In genomic region chr6:43476744-43477143, GRCh38 we compare ENCODE assay signal across 8 cellular contexts. TPM values are rescaled to one million over a fixed set of nuclear protein-coding genes. Genes with fewer than 3 reads are reported as not detected.
DNase-seq lines count a peak whose midpoint lies in the region; ATAC-seq, FAIRE-seq and TF ChIP-seq lines count a peak whose summit lies in the region.

No MANE protein-coding gene starts in this region.

- H2AFZ ChIP-seq in mammary epithelial cell (ENCODE audit: low read depth, low read length): peak overlapping the region; percentile 87

- H3K27me3 Mint-ChIP-seq in natural killer cell treated with Interleukin-12 subunit alpha and Interleukin-12 subunit beta and Interleukin-15 and Interleukin-18, amount 100 ng/mL, for 72 hours: no peaks in the 10 kb centered on the region

- H3K4me2 ChIP-seq in mammary epithelial cell (ENCODE audit: insufficient read depth, low read depth, low read length): peak overlapping the region; percentile 69

- no peak overlapping the region for H3K9ac ChIP-seq in mammary epithelial cell (ENCODE audit: insufficient read depth, low read length)

- POLR2A ChIA-PET in BJ (lab: Charles Lee): interaction anchor here (0.6 to 0.7 kb wide), 2 partner anchors 30 to 468 kb away, joined by 3 to 13 read pairs; no protein-coding TSS in a partner anchor

- no peaks in the 10 kb centered on the region for H3K9me3 Mint-ChIP-seq in natural killer cell treated with Interleukin-12 subunit alpha and Interleukin-12 subunit beta and Interleukin-15 and Interleukin-18, amount 100 ng/mL, for 72 hours

- intact Hi-C loops in mammary epithelial cell (cut with micrococcal nuclease): no loop called here

- H3K4me1 ChIP-seq in mammary epithelial cell (ENCODE audit: insufficient read depth, low read length): peaks cover 39% of the 10 kb centered on the region

- FAIRE-seq in frontal cortex (lab: Jason Lieb, UNC) (no peak), HTR-8/SVneo (lab: Jason Lieb, UNC) (no peak)

- DNase-seq in BJ (ENCODE audit: low read depth): no peak
- no peak for DNase-seq in Jurkat, Clone E6-1 (ENCODE audit: low read depth, low spot score)
- DNase-seq in mammary epithelial cell: no peak
- no peak for DNase-seq in natural killer cell treated with Interleukin-12 subunit alpha and Interleukin-12 subunit beta and Interleukin-15 and Interleukin-18, amount 100 ng/mL, for 72 hours (ENCODE audit: low spot score)
- DNase-seq in frontal cortex (ENCODE audit: low spot score in 2 of 2): no peak
- DNase-seq in A172 (ENCODE audit: low spot score): no peak
- DNase-seq in HTR-8/SVneo (ENCODE audit: insufficient read length, low spot score): no peak

- dilution Hi-C loops in mammary epithelial cell (cut with HindIII; ENCODE audit: low sequenced_read_pairs): no loop called here

- H3K4me1 Mint-ChIP-seq in natural killer cell treated with Interleukin-12 subunit alpha and Interleukin-12 subunit beta and Interleukin-15 and Interleukin-18, amount 100 ng/mL, for 72 hours (ENCODE audit: low read depth in 2 of 2): peaks cover 37% of the 10 kb centered on the region in 2 donors

- H3K27ac ChIP-seq in mammary epithelial cell (ENCODE audit: insufficient read depth, low read depth, low read length): peak overlapping the region; percentile 39

- 42% methylated on average over 2 of the region's 2 CpGs for WGBS in mammary epithelial cell (ENCODE audit: low coverage, missing lambda C conversion rate)

- no peak for ATAC-seq in natural killer cell treated with Interleukin-12 subunit alpha and Interleukin-12 subunit beta and Interleukin-15 and Interleukin-18, amount 100 ng/mL, for 72 hours
- ATAC-seq in GM21786 (IDR thresholded peaks at IDR 0.05; ENCODE audit: unreplicated experiment): no peak

- no peaks in the 10 kb centered on the region for H3K27me3 ChIP-seq in BJ (ENCODE audit: control insufficient read depth, insufficient read depth, low read length)
- no peaks in the 10 kb centered on the region for H3K27me3 ChIP-seq in mammary epithelial cell (ENCODE audit: insufficient read depth, low read length)

- H4K20me1 ChIP-seq in mammary epithelial cell (ENCODE audit: insufficient read depth, low read length): no peaks in the 10 kb centered on the region

- no peak for TF ChIP-seq CTCF in BJ (IDR thresholded peaks at IDR 0.05; ENCODE audit: insufficient read depth, low read depth, low read length)
- no peak for TF ChIP-seq CTCF in mammary epithelial cell (conservative IDR thresholded peaks at IDR 0.05 in 1 of 2, IDR thresholded peaks at IDR 0.05 in 1 of 2; ENCODE audit: extremely low read depth in 1 of 2, insufficient read depth in 1 of 2, low read depth in 1 of 2, low read length in 2 of 2)

- CTCF ChIA-PET in BJ (lab: Yijun Ruan, JAX): interaction anchor here (0.6 to 2.0 kb wide), 5 partner anchors 17 to 298 kb away, joined by 3 to 5 read pairs (median 4); partner anchors contain the start of gene ZNF318
- CTCF ChIA-PET in mammary epithelial cell (lab: Charles Lee; ENCODE audit: low non-redundant PET): interaction anchor here (0.6 kb wide), 1 partner anchor 56 kb away, joined by 3 read pairs; no protein-coding TSS in a partner anchor

- no TSS peak for BruUV-seq in mammary epithelial cell (replicated peaks; lab: Mats Ljungman, UMichigan)

- peak overlapping the region; percentile 87 to 96 for H3K27ac Mint-ChIP-seq in natural killer cell treated with Interleukin-12 subunit alpha and Interleukin-12 subunit beta and Interleukin-15 and Interleukin-18, amount 100 ng/mL, for 72 hours

- no peaks in the 10 kb centered on the region for H3K36me3 Mint-ChIP-seq in natural killer cell treated with Interleukin-12 subunit alpha and Interleukin-12 subunit beta and Interleukin-15 and Interleukin-18, amount 100 ng/mL, for 72 hours

- no peaks in the 10 kb centered on the region for H3K9me3 ChIP-seq in mammary epithelial cell (replicated peaks; ENCODE audit: insufficient read depth, low read length)

- H3K4me3 ChIP-seq in BJ (ENCODE audit: low read depth, low read length) (peak overlapping the region; percentile 66; the same call in 1 of the 2 replicates), mammary epithelial cell (replicated peaks in 1 of 3; ENCODE audit: insufficient read depth in 1 of 3, low read depth in 2 of 3, low read length in 3 of 3) (peak overlapping the region in 1 of 3 experiments; percentile 28)
- H3K4me3 ChIP-seq in Jurkat, Clone E6-1 (ENCODE audit: low read length): peak overlapping the region; percentile 80

- H3K36me3 ChIP-seq in BJ (ENCODE audit: control insufficient read depth, insufficient read depth, low read length): no peaks in the 10 kb centered on the region; the same call in 1 of the 2 replicates
- no peaks in the 10 kb centered on the region for H3K36me3 ChIP-seq in mammary epithelial cell (ENCODE audit: insufficient read depth, low read length)

- in situ Hi-C loops in mammary epithelial cell (cut with MboI; ENCODE audit: low sequenced_read_pairs in 2 of 2): no loop called here

- H3K79me2 ChIP-seq in mammary epithelial cell (ENCODE audit: insufficient read depth, low read length): peaks cover 35% of the 10 kb centered on the region

- peak overlapping the region; percentile 98 for H3K4me3 Mint-ChIP-seq in natural killer cell treated with Interleukin-12 subunit alpha and Interleukin-12 subunit beta and Interleukin-15 and Interleukin-18, amount 100 ng/mL, for 72 hours

RNA-seq across cellular contexts. Expression of gene TJAP1, which starts 0.6 kb away (rescaled TPM):
- 17.5 and 29.0 TPM in 2 replicates for polyA plus RNA-seq in BJ (2011; rRNA removed)
- 10.3 and 10.4 TPM in 2 replicates for polyA minus RNA-seq in BJ (2011; rRNA and poly(A)+ RNA removed)
- 23.2 TPM for polyA plus RNA-seq in Jurkat, Clone E6-1 (2012; ENCODE audit: insufficient read depth, insufficient read length)
- total RNA-seq in mammary epithelial cell: 10 to 100 TPM; 26.8 to 80.5 TPM
- polyA plus RNA-seq in mammary epithelial cell: 34.1 TPM
- polyA minus RNA-seq in mammary epithelial cell: 37.0 TPM
- 10 to 100 TPM; 44.6 to 80.4 TPM for total RNA-seq in natural killer cell treated with Interleukin-12 subunit alpha and Interleukin-12 subunit beta and Interleukin-15 and Interleukin-18, amount 100 ng/mL, for 72 hours
- total RNA-seq in frontal cortex: 2.9 TPM
- 10.9 and 14.3 TPM in 2 replicates for total RNA-seq in A172 (2014; rRNA removed; shearing (Covaris generic))

RNA-seq across cellular contexts. Expression of gene DLK2, which starts 21.4 kb away (rescaled TPM):
- 2.1 and 4.8 TPM in 2 replicates for polyA plus RNA-seq in BJ (2011; rRNA removed)
- polyA minus RNA-seq in BJ (2011; rRNA and poly(A)+ RNA removed): 1.5 and 1.9 TPM in 2 replicates
- polyA plus RNA-seq in Jurkat, Clone E6-1 (2012; ENCODE audit: insufficient read depth, insufficient read length): 7.2 TPM
- 10 to 100 TPM; 45.2 to 49.9 TPM for total RNA-seq in mammary epithelial cell
- 53.9 TPM for polyA plus RNA-seq in mammary epithelial cell
- 51.4 TPM for polyA minus RNA-seq in mammary epithelial cell
- under 1 TPM in 1 of 2 donors, not detected in 1; 0.14 TPM for total RNA-seq in natural killer cell treated with Interleukin-12 subunit alpha and Interleukin-12 subunit beta and Interleukin-15 and Interleukin-18, amount 100 ng/mL, for 72 hours
- total RNA-seq in frontal cortex: 8.6 TPM
- 0.81 and 3.0 TPM in 2 replicates for total RNA-seq in A172 (2014; rRNA removed; shearing (Covaris generic))

RNA-seq across cellular contexts. Expression of gene LRRC73, which starts 33.4 kb away (rescaled TPM):
- polyA plus RNA-seq in BJ (2011; rRNA removed) (0.15 and 0.33 TPM in 2 replicates), mammary epithelial cell (0.75 TPM)
- polyA minus RNA-seq in BJ (2011; rRNA and poly(A)+ RNA removed): 0.28 and 0.46 TPM in 2 replicates
- polyA plus RNA-seq in Jurkat, Clone E6-1 (2012; ENCODE audit: insufficient read depth, insufficient read length): not detected
- total RNA-seq in mammary epithelial cell (1 to 10 TPM in 1 of 2 donors, under 1 TPM in 1; 0.83 to 1.6 TPM), frontal cortex (2.9 TPM)
- not detected for polyA minus RNA-seq in mammary epithelial cell
- total RNA-seq in natural killer cell treated with Interleukin-12 subunit alpha and Interleukin-12 subunit beta and Interleukin-15 and Interleukin-18, amount 100 ng/mL, for 72 hours: under 1 TPM; 0.36 to 0.39 TPM
- total RNA-seq in A172 (2014; rRNA removed; shearing (Covaris generic)): 1.2 and 2.3 TPM in 2 replicates

RNA-seq across cellular contexts. Expression of gene YIPF3, which starts 40.0 kb away (rescaled TPM):
- polyA plus RNA-seq in BJ (2011; rRNA removed): 291 and 355 TPM in 2 replicates
- polyA minus RNA-seq in BJ (2011; rRNA and poly(A)+ RNA removed): 242 and 409 TPM in 2 replicates
- polyA plus RNA-seq in Jurkat, Clone E6-1 (2012; ENCODE audit: insufficient read depth, insufficient read length): 71.3 TPM
- total RNA-seq in mammary epithelial cell: 10 to 100 TPM; 71.2 to 83.8 TPM
- 112 TPM for polyA plus RNA-seq in mammary epithelial cell
- polyA minus RNA-seq in mammary epithelial cell: 104 TPM
- total RNA-seq in natural killer cell treated with Interleukin-12 subunit alpha and Interleukin-12 subunit beta and Interleukin-15 and Interleukin-18, amount 100 ng/mL, for 72 hours: 10 to 100 TPM; 53.8 to 69.9 TPM
- 68.5 TPM for total RNA-seq in frontal cortex
- 122 and 155 TPM in 2 replicates for total RNA-seq in A172 (2014; rRNA removed; shearing (Covaris generic))

RNA-seq across cellular contexts. Expression of gene POLR1C, which starts 40.1 kb away (rescaled TPM):
- polyA plus RNA-seq in BJ (2011; rRNA removed) (37.5 and 41.5 TPM in 2 replicates), mammary epithelial cell (63.6 TPM)
- polyA minus RNA-seq in BJ (2011; rRNA and poly(A)+ RNA removed): 12.6 and 25.1 TPM in 2 replicates
- polyA plus RNA-seq in Jurkat, Clone E6-1 (2012; ENCODE audit: insufficient read depth, insufficient read length): 60.4 TPM
- total RNA-seq in mammary epithelial cell (10 to 100 TPM; 28.2 to 50.5 TPM), frontal cortex (27.7 TPM)
- polyA minus RNA-seq in mammary epithelial cell: 200 TPM
- 10 to 100 TPM; 46.9 to 61.5 TPM for total RNA-seq in natural killer cell treated with Interleukin-12 subunit alpha and Interleukin-12 subunit beta and Interleukin-15 and Interleukin-18, amount 100 ng/mL, for 72 hours
- total RNA-seq in A172 (2014; rRNA removed; shearing (Covaris generic)): 46.0 and 50.1 TPM in 2 replicates
